Comparison of ENCODE assay signal across 1 cellular context in genomic region chr16:8537691-8538342, GRCh38.
TF ChIP-seq lines count a peak whose summit lies in the region.

No MANE protein-coding gene starts in this region.

TF ChIP-seq in HepG2, 621 proteins besides CTCF, POLR2A, EP300 and RAD21 (continued from another document and continues in another):
- TF ChIP-seq ZBTB40 (IDR thresholded peaks at IDR 0.05) (no peak), ZBTB40 (CRISPR knock-in tag; IDR thresholded peaks at IDR 0.05) (peak; percentile 50; the same call in 1 of the 2 replicates), BORCS8-MEF2B (CRISPR knock-in tag; IDR thresholded peaks at IDR 0.05) (no peak), SYNCRIP (IDR thresholded peaks at IDR 0.05; ENCODE audit: insufficient read depth, low read depth, low read length) (no peak), KLF6 (CRISPR knock-in tag; IDR thresholded peaks at IDR 0.05) (no peak), NFAT5 (CRISPR knock-in tag; IDR thresholded peaks at IDR 0.05) (no peak), ZEB1 (IDR thresholded peaks at IDR 0.05; ENCODE audit: insufficient replicate concordance, low read depth) (peak; percentile 98), TAF15 (IDR thresholded peaks at IDR 0.05; ENCODE audit: low read depth, low read length, poor library complexity, severe bottlenecking) (no peak), HDAC6 (IDR thresholded peaks at IDR 0.05; ENCODE audit: low read depth, low read length) (no peak), MLXIP (CRISPR knock-in tag; IDR thresholded peaks at IDR 0.05; ENCODE audit: borderline replicate concordance) (no peak), ZNF280B (CRISPR knock-in tag; IDR thresholded peaks at IDR 0.05; ENCODE audit: borderline replicate concordance) (no peak), NR0B2 (CRISPR knock-in tag; IDR thresholded peaks at IDR 0.05) (no peak), FOXK2 (IDR thresholded peaks at IDR 0.05) (no peak), ARID3A (IDR thresholded peaks at IDR 0.05; ENCODE audit: low read depth, low read length) (peak; percentile 99), LRRFIP1 (CRISPR knock-in tag; conservative IDR thresholded peaks at IDR 0.05) (no peak), SIX1 (CRISPR knock-in tag; IDR thresholded peaks at IDR 0.05; ENCODE audit: borderline replicate concordance) (peak; percentile 11; the same call in 1 of the 2 replicates), TBX3 (IDR thresholded peaks at IDR 0.05; ENCODE audit: borderline replicate concordance) (no peak; the same call in 1 of the 2 replicates), ZNF3 (CRISPR knock-in tag; IDR thresholded peaks at IDR 0.05) (no peak), SUZ12 (IDR thresholded peaks at IDR 0.05; ENCODE audit: low read depth, low read length) (no peak), ZFP82 (CRISPR knock-in tag; IDR thresholded peaks at IDR 0.05; ENCODE audit: borderline replicate concordance) (no peak), ZNF746 (CRISPR knock-in tag; IDR thresholded peaks at IDR 0.05) (0 out of 2 replicates have a peak, but pooled peaks have one; percentile 42), PREB (CRISPR knock-in tag; IDR thresholded peaks at IDR 0.05) (no peak), ZNF577 (CRISPR knock-in tag; IDR thresholded peaks at IDR 0.05; ENCODE audit: borderline replicate concordance, low read depth) (no peak), AGO1 (IDR thresholded peaks at IDR 0.05; ENCODE audit: low read depth, low read length, poor library complexity, severe bottlenecking) (no peak), SATB2 (CRISPR knock-in tag; IDR thresholded peaks at IDR 0.05) (no peak)
